Comparison of ENCODE assay signal across 8 cellular contexts in genomic region chr1:43649131-43649477, GRCh38. TPM values are rescaled to one million over a fixed set of nuclear protein-coding genes. Genes with fewer than 3 reads are reported as not detected.
DNase-seq lines count a peak whose midpoint lies in the region; ATAC-seq, FAIRE-seq and TF ChIP-seq lines count a peak whose summit lies in the region.
"Not testable (repeated sequence)": the region's sequence is repeated elsewhere in the genome, so short reads cannot be mapped to it uniquely, and the experiment has no call there.

No MANE protein-coding gene starts in this region.

- H3K4me3 ChIP-seq in ACC112 (ENCODE audit: low read depth, low read length) (peak overlapping the region; percentile 91), HCT116 (replicated peaks in 1 of 2; ENCODE audit: low read depth in 1 of 2, low read length in 2 of 2) (peak overlapping the region; percentile 62 to 86), SK-N-MC (peak overlapping the region; percentile 83), H1 (ENCODE audit: extremely low read depth in 1 of 4, insufficient read depth in 2 of 4, low read depth in 3 of 4, low read length in 4 of 4) (peak overlapping the region; percentile 73 to 95 (median 90)), iPS-15b (ENCODE audit: low read depth, low read length) (peak overlapping the region; percentile 100)

- peaks cover 10% of the 10 kb centered on the region for H3K36me3 Mint-ChIP-seq in activated naive CD8-positive, alpha-beta T cell treated with anti-CD3 and anti-CD28 coated beads, Interleukin-2, amount 10 ng/mL, durations not matched to agents 7 days and 5 days
- H3K36me3 Mint-ChIP-seq in natural killer cell: not testable (repeated sequence)
- peaks cover 32% of the 10 kb centered on the region for H3K36me3 Mint-ChIP-seq in stimulated activated effector memory CD8-positive, alpha-beta T cell treated with anti-CD3 and anti-CD28 coated beads, Interleukin-12 subunit alpha, Interleukin-12 subunit beta, amount 100 ng/mL, for 72 hours

- not testable (repeated sequence) for ATAC-seq in HCT116; activated naive CD8-positive, alpha-beta T cell treated with anti-CD3 and anti-CD28 coated beads, Interleukin-2, amount 10 ng/mL, durations not matched to agents 7 days and 5 days (ENCODE audit: low read depth); natural killer cell; stimulated activated effector memory CD8-positive, alpha-beta T cell treated with anti-CD3 and anti-CD28 coated beads, Interleukin-12 subunit alpha, Interleukin-12 subunit beta, amount 100 ng/mL, for 72 hours

- not testable (repeated sequence) for TF ChIP-seq EP300 in H1 (IDR thresholded peaks at IDR 0.05; ENCODE audit: borderline replicate concordance in 1 of 2, low read depth in 2 of 2, low read length in 2 of 2)

- WGBS in H1 (ENCODE audit: extremely low coverage in 1 of 2, insufficient coverage in 1 of 2, insufficient read length in 1 of 2, insufficient replicate concordance in 2 of 2, low coverage in 1 of 2, low lambda C conversion rate in 2 of 2, missing lambda C conversion rate in 1 of 2), 2 experiments: 46% methylated on average over 4 of the region's 16 CpGs; no CpG with 5 or more reads in 1 of the 2 experiments

- RAD21 ChIA-PET in HCT116 (lab: Charles Lee; ENCODE audit: low non-redundant PET in 1 of 2, low total read pairs in 2 of 2, uncharacterized antibody in 2 of 2, unreplicated experiment in 2 of 2): not testable (repeated sequence)

- H4K20me1 ChIP-seq in HCT116 (ENCODE audit: insufficient read depth); H1 (replicated peaks in 1 of 2; ENCODE audit: control insufficient read depth in 1 of 2, insufficient read depth in 2 of 2, low read length in 2 of 2): not testable (repeated sequence)

- H3K27me3 ChIP-seq in ACC112 (ENCODE audit: insufficient read depth, low read length); HCT116 (ENCODE audit: insufficient read depth, low read length); H1 (replicated peaks in 1 of 4; ENCODE audit: control insufficient read depth in 3 of 4, extremely low read depth in 1 of 4, insufficient read depth in 3 of 4, low read length in 3 of 4); iPS-15b (ENCODE audit: control insufficient read depth, insufficient read depth, low read length): not testable (repeated sequence)

- not testable (repeated sequence) for H3K14ac ChIP-seq in H1 (ENCODE audit: insufficient read length)

- H3K4ac ChIP-seq in H1 (replicated peaks; ENCODE audit: insufficient read length, low read depth, low read length): not testable (repeated sequence)

- H3K79me1 ChIP-seq in H1 (ENCODE audit: low read depth, low read length): not testable (repeated sequence)

- peak overlapping the region; percentile 81; the same call in 1 of the 2 replicates for H2BK5ac ChIP-seq in H1 (ENCODE audit: low read depth, low read length)

- not testable (repeated sequence) for H2BK12ac ChIP-seq in H1 (ENCODE audit: low read depth, low read length)

- H3K23me2 ChIP-seq in H1 (ENCODE audit: low read depth, low read length): peaks cover 10% of the 10 kb centered on the region

- H2AK5ac ChIP-seq in H1 (ENCODE audit: low read depth, low read length): not testable (repeated sequence)

- peak overlapping the region; percentile 76 for H2AFZ ChIP-seq in ACC112 (ENCODE audit: low read length, unreplicated experiment)
- not testable (repeated sequence) for H2AFZ ChIP-seq in HCT116 (ENCODE audit: low read depth, low read length, poor library complexity, severe bottlenecking); H1 (ENCODE audit: low read length)

- TF ChIP-seq POLR2A in HCT116 (IDR thresholded peaks at IDR 0.05; ENCODE audit: borderline replicate concordance, extremely low read depth, insufficient read depth, insufficient read length); H1 (IDR thresholded peaks at IDR 0.05; ENCODE audit: control extremely low read depth in 1 of 2, low read depth in 2 of 2, low read length in 2 of 2): not testable (repeated sequence)

- H4K5ac ChIP-seq in H1 (ENCODE audit: insufficient read length, low read depth, low read length): not testable (repeated sequence)

- peaks cover 15% of the 10 kb centered on the region for H3K4me1 ChIP-seq in ACC112 (ENCODE audit: control insufficient read depth, insufficient read depth, low read length, unreplicated experiment)
- peaks cover 12 to 37% of the 10 kb centered on the region in 2 experiments; a peak in 3 of 4 replicates for H3K4me1 ChIP-seq in HCT116 (ENCODE audit: control insufficient read depth in 1 of 2, insufficient read depth in 2 of 2, low read length in 2 of 2)
- H3K4me1 ChIP-seq in H1 (replicated peaks in 1 of 4; ENCODE audit: control insufficient read depth in 3 of 4, insufficient read depth in 4 of 4, low read length in 3 of 4): peaks cover 6 to 11% (median 7%) of the 10 kb centered on the region in 4 experiments; a peak in 5 of 7 replicates
- H3K4me1 ChIP-seq in iPS-15b (ENCODE audit: control insufficient read depth, insufficient read depth, low read length): not testable (repeated sequence)

- H3K9ac ChIP-seq in HCT116 (ENCODE audit: low read length) (peak overlapping the region; percentile 81), SK-N-MC (ENCODE audit: insufficient read length) (peak overlapping the region; percentile 66), H1 (replicated peaks in 1 of 4; ENCODE audit: extremely low read depth in 1 of 4, low read depth in 3 of 4, low read length in 3 of 4) (peak overlapping the region; percentile 55 to 83 (median 70); a peak in 6 of 7 replicates), iPS-15b (ENCODE audit: low read depth, low read length) (peak overlapping the region; percentile 74)

- H3K18ac ChIP-seq in H1 (ENCODE audit: extremely low read depth, low read length): peak overlapping the region; percentile 93; the same call in 1 of the 2 replicates

- H3K56ac ChIP-seq in H1 (replicated peaks; ENCODE audit: insufficient read length, low read depth, low read length): not testable (repeated sequence)

- intact Hi-C loops in HCT116 (cut with micrococcal nuclease); natural killer cell (cut with micrococcal nuclease): not testable (repeated sequence)

- H3K79me2 ChIP-seq in ACC112 (ENCODE audit: control insufficient read depth, insufficient read depth, low read length, unreplicated experiment) (peaks cover 34% of the 10 kb centered on the region), HCT116 (ENCODE audit: insufficient read depth, low read length) (peaks cover 36% of the 10 kb centered on the region), H1 (ENCODE audit: control insufficient read depth in 1 of 2, insufficient read depth in 2 of 2, low read length in 2 of 2) (peaks cover 4 to 26% of the 10 kb centered on the region in 2 experiments; a peak in 3 of 4 replicates)

- TF ChIP-seq CTCF in HCT116 (IDR thresholded peaks at IDR 0.05 in 2 of 3, conservative IDR thresholded peaks at IDR 0.05 in 1 of 3; ENCODE audit: borderline replicate concordance in 1 of 3, insufficient read depth in 1 of 3, low read depth in 2 of 3, low read length in 2 of 3); H1 (IDR thresholded peaks at IDR 0.05; ENCODE audit: control extremely low read depth in 1 of 3, insufficient read depth in 1 of 3, low read depth in 1 of 3, low read length in 3 of 3); natural killer cell (IDR thresholded peaks at IDR 0.05): not testable (repeated sequence)

- not testable (repeated sequence) for H3K9me2 ChIP-seq in HCT116 (ENCODE audit: insufficient read depth)

- H3K9me3 Mint-ChIP-seq in activated naive CD8-positive, alpha-beta T cell treated with anti-CD3 and anti-CD28 coated beads, Interleukin-2, amount 10 ng/mL, durations not matched to agents 7 days and 5 days; natural killer cell; stimulated activated effector memory CD8-positive, alpha-beta T cell treated with anti-CD3 and anti-CD28 coated beads, Interleukin-12 subunit alpha, Interleukin-12 subunit beta, amount 100 ng/mL, for 72 hours: not testable (repeated sequence)

- peaks cover 13% of the 10 kb centered on the region for H3K27me3 Mint-ChIP-seq in activated naive CD8-positive, alpha-beta T cell treated with anti-CD3 and anti-CD28 coated beads, Interleukin-2, amount 10 ng/mL, durations not matched to agents 7 days and 5 days
- H3K27me3 Mint-ChIP-seq in natural killer cell (ENCODE audit: low read depth in 2 of 2): peaks cover 6 to 11% of the 10 kb centered on the region in 2 donors

- H2BK120ac ChIP-seq in H1 (replicated peaks; ENCODE audit: low read depth, low read length): not testable (repeated sequence)

- not testable (repeated sequence) for H4K91ac ChIP-seq in H1 (replicated peaks; ENCODE audit: insufficient read length, low read length)

- H3K36me3 ChIP-seq in ACC112 (ENCODE audit: insufficient read depth, low read length): peaks cover 11% of the 10 kb centered on the region
- H3K36me3 ChIP-seq in HCT116 (ENCODE audit: control insufficient read depth in 1 of 2, insufficient read depth in 2 of 2, low read length in 2 of 2): peaks cover 7 to 11% of the 10 kb centered on the region in 2 experiments
- peaks cover 11% of the 10 kb centered on the region for H3K36me3 ChIP-seq in SK-N-MC (ENCODE audit: insufficient read depth, low read length)
- not testable (repeated sequence) for H3K36me3 ChIP-seq in H1 (ENCODE audit: control insufficient read depth in 2 of 4, insufficient read depth in 4 of 4, low read length in 3 of 4); iPS-15b (ENCODE audit: control insufficient read depth, insufficient read depth, low read length)

- peak overlapping the region; percentile 72 for H3K4me2 ChIP-seq in HCT116 (ENCODE audit: low read length)
- H3K4me2 ChIP-seq in H1 (ENCODE audit: insufficient read depth in 1 of 2, low read depth in 2 of 2, low read length in 2 of 2): peak overlapping the region; percentile 77 to 98

- not testable (repeated sequence) for FAIRE-seq in H1 (lab: Jason Lieb, UNC)

- H3K23ac ChIP-seq in H1 (ENCODE audit: insufficient read length): not testable (repeated sequence)

- H3K4me3 Mint-ChIP-seq in activated naive CD8-positive, alpha-beta T cell treated with anti-CD3 and anti-CD28 coated beads, Interleukin-2, amount 10 ng/mL, durations not matched to agents 7 days and 5 days: peak overlapping the region; percentile 92
- H3K4me3 Mint-ChIP-seq in natural killer cell: peak overlapping the region; percentile 99
- peak overlapping the region; percentile 97 for H3K4me3 Mint-ChIP-seq in stimulated activated effector memory CD8-positive, alpha-beta T cell treated with anti-CD3 and anti-CD28 coated beads, Interleukin-12 subunit alpha, Interleukin-12 subunit beta, amount 100 ng/mL, for 72 hours

- not testable (repeated sequence) for H2BK15ac ChIP-seq in H1 (ENCODE audit: low read length)

- POLR2A ChIA-PET in HCT116 (lab: Charles Lee): interaction anchor here (0.5 to 2.3 kb wide), 9 partner anchors 8 to 1054 kb away, joined by 3 to 26 read pairs (median 5); partner anchors contain the start of genes ARTN and PTPRF
- POLR2A ChIA-PET in activated naive CD8-positive, alpha-beta T cell treated with anti-CD3 and anti-CD28 coated beads, Interleukin-2, amount 10 ng/mL, durations not matched to agents 7 days and 5 days (lab: Charles Lee): interaction anchor here (0.5 to 4.2 kb wide), 19 partner anchors 11 to 1070 kb away, joined by 3 to 35 read pairs (median 4); partner anchors contain the start of genes ATP6V0B, CFAP57, EBNA1BP2 and HYI
- POLR2A ChIA-PET in H1 (lab: Charles Lee; ENCODE audit: partially characterized antibody): interaction anchor here (1.4 to 33.2 kb wide), 12 partner anchors 13 to 291 kb away, joined by 4 to 651 read pairs (median 12); partner anchors contain the start of genes HYI and ST3GAL3

- not testable (repeated sequence) for TF ChIP-seq RAD21 in HCT116 (IDR thresholded peaks at IDR 0.05; ENCODE audit: low read depth); H1 (IDR thresholded peaks at IDR 0.05 in 1 of 2, conservative IDR thresholded peaks at IDR 0.05 in 1 of 2; ENCODE audit: low read depth in 2 of 2, low read length in 2 of 2)

- H2BK20ac ChIP-seq in H1 (ENCODE audit: low read length): not testable (repeated sequence)

- peak overlapping the region; percentile 99 for H3K27ac Mint-ChIP-seq in activated naive CD8-positive, alpha-beta T cell treated with anti-CD3 and anti-CD28 coated beads, Interleukin-2, amount 10 ng/mL, durations not matched to agents 7 days and 5 days
- peak overlapping the region; percentile 96 to 97 for H3K27ac Mint-ChIP-seq in natural killer cell
- H3K27ac Mint-ChIP-seq in stimulated activated effector memory CD8-positive, alpha-beta T cell treated with anti-CD3 and anti-CD28 coated beads, Interleukin-12 subunit alpha, Interleukin-12 subunit beta, amount 100 ng/mL, for 72 hours: peak overlapping the region; percentile 97

- CTCF ChIA-PET in HCT116 (lab: Charles Lee): interaction anchor here (1.2 to 1.6 kb wide), 4 partner anchors 9 to 285 kb away, joined by 3 to 13 read pairs (median 4); partner anchors contain the start of gene ARTN
- CTCF ChIA-PET in H1 (lab: Charles Lee; ENCODE audit: partially characterized antibody): interaction anchor here (0.7 to 3.0 kb wide), 5 partner anchors 11 to 286 kb away, joined by 3 to 8 read pairs (median 5); no protein-coding TSS in a partner anchor

- not testable (repeated sequence) for H4K8ac ChIP-seq in H1 (ENCODE audit: extremely low read depth, insufficient read depth, low read length)

- not testable (repeated sequence) for DNase-seq in HCT116 (ENCODE audit: low read depth, low spot score); SK-N-MC (ENCODE audit: low read depth, low spot score); activated naive CD8-positive, alpha-beta T cell treated with anti-CD3 and anti-CD28 coated beads, Interleukin-2, amount 10 ng/mL, durations not matched to agents 7 days and 5 days; H1 (ENCODE audit: low read depth in 1 of 2, low spot score in 2 of 2); natural killer cell; stimulated activated effector memory CD8-positive, alpha-beta T cell treated with anti-CD3 and anti-CD28 coated beads, Interleukin-12 subunit alpha, Interleukin-12 subunit beta, amount 100 ng/mL, for 72 hours (ENCODE audit: low spot score in 2 of 2)

- H3K4me1 Mint-ChIP-seq in activated naive CD8-positive, alpha-beta T cell treated with anti-CD3 and anti-CD28 coated beads, Interleukin-2, amount 10 ng/mL, durations not matched to agents 7 days and 5 days: peaks cover 23% of the 10 kb centered on the region
- peaks cover 32 to 38% of the 10 kb centered on the region in 2 donors for H3K4me1 Mint-ChIP-seq in natural killer cell
- H3K4me1 Mint-ChIP-seq in stimulated activated effector memory CD8-positive, alpha-beta T cell treated with anti-CD3 and anti-CD28 coated beads, Interleukin-12 subunit alpha, Interleukin-12 subunit beta, amount 100 ng/mL, for 72 hours: peaks cover 27% of the 10 kb centered on the region

- not testable (repeated sequence) for BruUV-seq in HCT116 (replicated peaks; lab: Mats Ljungman, UMichigan)

- H3K27ac ChIP-seq in ACC112 (ENCODE audit: low read depth, low read length) (peak overlapping the region; percentile 81), HCT116 (ENCODE audit: low read depth, low read length) (peak overlapping the region; percentile 83), H1 (ENCODE audit: low read depth, low read length) (peak overlapping the region; percentile 44; the same call in 1 of the 2 replicates)
- not testable (repeated sequence) for H3K27ac ChIP-seq in SK-N-MC

- H3K9me3 ChIP-seq in HCT116 (ENCODE audit: control insufficient read depth in 1 of 2, insufficient read depth in 1 of 2, low read depth in 1 of 2, low read length in 2 of 2); SK-N-MC (ENCODE audit: low read depth, low read length); H1 (ENCODE audit: insufficient read depth in 2 of 2, low read depth in 1 of 2, low read length in 1 of 2); iPS-15b (ENCODE audit: control insufficient read depth, insufficient read depth, low read length): not testable (repeated sequence)

RNA-seq across cellular contexts. Expression of gene KDM4A, which starts 0.8 kb away (rescaled TPM):
- 46.9 TPM for total RNA-seq in HCT116 (2021; ENCODE audit: unreplicated experiment)
- polyA plus RNA-seq in HCT116 (2012): 33.1 and 43.6 TPM in 2 replicates
- total RNA-seq in activated naive CD8-positive, alpha-beta T cell treated with anti-CD3 and anti-CD28 coated beads, Interleukin-2, amount 10 ng/mL, durations not matched to agents 7 days and 5 days: 10 to 100 TPM; 40.8 to 43.1 TPM
- 95.9 and 103 TPM in 2 replicates for total RNA-seq in H1 (2021; fragmentation: NEBNext Ultra II Directional; extraction: Animal tissue kit (Norgen Biotek cat#: 25700))
- polyA plus RNA-seq in H1 (2011; rRNA removed): 27.8 and 32.8 TPM in 2 replicates
- 47.8 TPM for polyA plus RNA-seq in H1 (2011; cell fraction: cytosol; rRNA removed)
- polyA plus RNA-seq in H1 (2011; cell fraction: nucleus; rRNA removed): 45.6 TPM
- 67.2 to 79.0 TPM (median 73.8 TPM) in 4 replicates for polyA plus RNA-seq in H1 (2012, experiment 1 of 2)
- 9.8 TPM for polyA plus RNA-seq in H1 (2012, experiment 2 of 2)
- polyA plus RNA-seq in H1 (2013, experiment 1 of 2): 35.3 TPM
- 36.5 TPM for polyA plus RNA-seq in H1 (2013, experiment 2 of 2)
- 71.0 and 97.4 TPM in 2 replicates for polyA minus RNA-seq in H1 (2011; rRNA and poly(A)+ RNA removed)
- polyA minus RNA-seq in H1 (2011; cell fraction: cytosol; rRNA and poly(A)+ RNA removed): 40.3 TPM
- polyA minus RNA-seq in H1 (2011; cell fraction: nucleus; rRNA and poly(A)+ RNA removed): 47.4 TPM
- 10 to 100 TPM; 41.5 to 70.9 (median 58.1) TPM for total RNA-seq in natural killer cell

RNA-seq across cellular contexts. Expression of gene ST3GAL3, which starts 58.2 kb away (rescaled TPM):
- 7.2 TPM for total RNA-seq in HCT116 (2021; ENCODE audit: unreplicated experiment)
- 4.2 and 4.3 TPM in 2 replicates for polyA plus RNA-seq in HCT116 (2012)
- 10 to 100 TPM; 20.8 TPM for total RNA-seq in activated naive CD8-positive, alpha-beta T cell treated with anti-CD3 and anti-CD28 coated beads, Interleukin-2, amount 10 ng/mL, durations not matched to agents 7 days and 5 days
- total RNA-seq in H1 (2021; fragmentation: NEBNext Ultra II Directional; extraction: Animal tissue kit (Norgen Biotek cat#: 25700)): 6.5 and 7.0 TPM in 2 replicates
- 6.8 and 9.5 TPM in 2 replicates for polyA plus RNA-seq in H1 (2011; rRNA removed)
- 5.7 TPM for polyA plus RNA-seq in H1 (2011; cell fraction: cytosol; rRNA removed)
- polyA plus RNA-seq in H1 (2011; cell fraction: nucleus; rRNA removed): 13.1 TPM
- polyA plus RNA-seq in H1 (2012, experiment 1 of 2): 5.3 to 8.7 TPM (median 7.7 TPM) in 4 replicates
- 4.9 TPM for polyA plus RNA-seq in H1 (2012, experiment 2 of 2)
- 4.4 TPM for polyA plus RNA-seq in H1 (2013, experiment 1 of 2)
- polyA plus RNA-seq in H1 (2013, experiment 2 of 2): 4.3 TPM
- 11.9 and 12.2 TPM in 2 replicates for polyA minus RNA-seq in H1 (2011; rRNA and poly(A)+ RNA removed)
- 3.2 TPM for polyA minus RNA-seq in H1 (2011; cell fraction: cytosol; rRNA and poly(A)+ RNA removed)
- polyA minus RNA-seq in H1 (2011; cell fraction: nucleus; rRNA and poly(A)+ RNA removed): 19.0 TPM
- 10 to 100 TPM; 22.2 to 27.3 (median 22.3) TPM for total RNA-seq in natural killer cell
